ENCODE assay signal across 10 cellular contexts in genomic region chr1:162259859-162260455, GRCh38.
"Had no signal": no experiment of that assay in that cellular context is flagged by ENCODE, and none has a peak within 500 bp of the region (broad histone marks: within the 10 kb centered on the region; RNA-seq: fewer than 3 reads in every experiment).

No MANE protein-coding gene starts in this region.

- H3K9me3 ChIP-seq: HAP-1 had no signal

- H3K27ac ChIP-seq: GM23248, KMS-11 had no signal

- DNase-seq: GM23248, GOT3, H7, HFFc6, Karpas-422, KBM-7 had no signal

- FAIRE-seq: HTR-8/SVneo had no signal

- H3K4me2 ChIP-seq: KMS-11 had no signal

- ATAC-seq: HCT116 had no signal

- H3K9me3 Mint-ChIP-seq: HFFc6 had no signal

- H3K27ac Mint-ChIP-seq: HFFc6 had no signal

- H3K36me3 ChIP-seq: HAP-1 had no signal

- H3K4me3 Mint-ChIP-seq: HFFc6 had no signal

- H3K4me3 ChIP-seq: GM23248, HAP-1 had no signal

- H2AFZ ChIP-seq: GM23248 had no signal

- H3K9ac ChIP-seq: GM23248, KMS-11 had no signal

- H3K4me1 ChIP-seq: HAP-1 had no signal
